In the genomic region with DNA sequence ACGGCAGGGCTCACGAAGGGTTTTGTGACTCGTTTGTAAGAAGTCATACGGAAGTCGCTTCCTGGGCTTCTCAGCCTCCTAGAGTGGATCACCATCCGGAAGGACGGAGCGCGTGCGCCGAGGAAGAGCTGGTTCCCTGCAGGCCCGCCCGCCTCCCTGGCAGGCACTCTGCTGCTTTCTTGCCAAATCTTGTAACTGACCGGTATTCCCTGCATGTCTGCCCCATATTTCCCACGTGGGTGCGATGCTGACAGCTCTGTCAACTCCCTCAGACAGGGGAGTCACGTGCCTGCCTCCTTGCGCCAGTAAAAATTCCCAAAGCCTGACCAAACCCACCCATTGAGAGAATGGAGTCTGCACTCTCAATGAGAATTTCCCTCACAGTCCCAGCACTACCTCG, we compare ENCODE assay signal across 1 cellular context.
TF ChIP-seq lines count a peak whose summit lies in the region.

No MANE protein-coding gene starts in this region.

TF ChIP-seq in endothelial cell of umbilical vein, 7 proteins besides CTCF, POLR2A, EP300 and RAD21:
- TF ChIP-seq MYC (IDR thresholded peaks at IDR 0.05; ENCODE audit: low read depth, low read length): no peak
- TF ChIP-seq POLR2AphosphoS5 (IDR thresholded peaks at IDR 0.05; ENCODE audit: insufficient read depth, low read depth, low read length): no peak
- TF ChIP-seq, protein P1, sequence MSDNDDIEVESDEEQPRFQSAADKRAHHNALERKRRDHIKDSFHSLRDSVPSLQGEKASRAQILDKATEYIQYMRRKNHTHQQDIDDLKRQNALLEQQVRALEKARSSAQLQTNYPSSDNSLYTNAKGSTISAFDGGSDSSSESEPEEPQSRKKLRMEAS (IDR thresholded peaks at IDR 0.05; ENCODE audit: insufficient read depth, insufficient read length): no peak
- no peak for TF ChIP-seq GATA2 (IDR thresholded peaks at IDR 0.05; ENCODE audit: insufficient read depth, insufficient read length, low read depth, low read length)
- TF ChIP-seq FOS (IDR thresholded peaks at IDR 0.05; ENCODE audit: borderline replicate concordance, insufficient read depth, low read length): no peak
- TF ChIP-seq EZH2 (IDR thresholded peaks at IDR 0.05; ENCODE audit: borderline replicate concordance, low read depth, low read length, severe bottlenecking): no peak
- TF ChIP-seq JUN (IDR thresholded peaks at IDR 0.05; ENCODE audit: borderline replicate concordance, insufficient read depth, insufficient read length, low read depth): no peak
TF ChIP-seq in endothelial cell of umbilical vein: peak in this region for 0.
